In the genomic region with DNA sequence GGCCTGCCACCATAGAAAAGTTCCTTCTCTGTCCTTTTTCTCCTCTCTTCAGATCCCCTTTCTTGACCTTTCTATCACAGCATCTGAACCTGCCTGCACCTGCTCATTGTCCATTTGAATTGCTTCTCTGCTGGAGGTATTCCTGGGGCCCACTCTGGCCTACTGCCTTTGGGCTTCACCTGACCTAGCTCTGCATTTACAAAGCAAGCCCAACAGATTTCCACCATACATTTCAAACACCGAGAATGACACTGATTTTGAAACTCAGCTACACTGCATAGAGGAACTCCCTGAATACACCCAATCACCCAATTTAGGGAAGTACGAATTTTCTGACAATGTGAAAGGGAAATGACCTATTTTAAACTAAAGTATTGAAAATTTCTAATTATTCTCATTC, we compare ENCODE assay signal across 11 cellular contexts.
DNase-seq lines count a peak whose midpoint lies in the region; ATAC-seq and TF ChIP-seq lines count a peak whose summit lies in the region.
"Had no signal": no experiment of that assay in that cellular context is flagged by ENCODE, and none has a peak within 500 bp of the region (broad histone marks: within the 10 kb centered on the region; RNA-seq: fewer than 3 reads in every experiment).

No MANE protein-coding gene starts in this region.

- H3F3A ChIP-seq in PC-9 (ENCODE audit: insufficient read depth, low read depth): no peaks in the 10 kb centered on the region

- no peaks in the 10 kb centered on the region for H3K9me2 ChIP-seq in PC-9 (ENCODE audit: insufficient read depth)

- BruUV-seq in PC-9 (replicated peaks; lab: Mats Ljungman, UMichigan): no TSS peak

- no peak for TF ChIP-seq CTCF in PC-9 (conservative IDR thresholded peaks at IDR 0.05)
- no peak for TF ChIP-seq CTCF in coronary artery (IDR thresholded peaks at IDR 0.05)

- H3K9me3 ChIP-seq in PC-9 (ENCODE audit: insufficient read depth, low read depth): no peaks in the 10 kb centered on the region; the same call in 1 of the 2 replicates
- H3K9me3 ChIP-seq: SJCRH30 had no signal

- H3K27me3 Mint-ChIP-seq in activated naive CD4-positive, alpha-beta T cell treated with anti-CD3 and anti-CD28 coated beads, Interleukin-2, amount 10 ng/mL, durations not matched to agents 7 days and 5 days: no peaks in the 10 kb centered on the region

- no peaks in the 10 kb centered on the region for H4K20me1 ChIP-seq in PC-9 (ENCODE audit: insufficient read depth)

- DNase-seq in NOMO-1 treated with dmso at 0.1 percent for 144 hours (lab: John Stamatoyannopoulos, UW; ENCODE audit: unreplicated experiment): peak; percentile 43
- DNase-seq in sciatic nerve (ENCODE audit: low spot score): no peak
- no peak for DNase-seq in activated effector memory CD4-positive, alpha-beta T cell treated with anti-CD3 and anti-CD28 coated beads, Interleukin-2, amount 50 U/mL, for 16 hours
- DNase-seq in PC-9: no peak
- DNase-seq in coronary artery (ENCODE audit: low spot score): no peak
- DNase-seq in activated naive CD4-positive, alpha-beta T cell treated with anti-CD3 and anti-CD28 coated beads, Interleukin-2, amount 10 ng/mL, durations not matched to agents 7 days and 5 days: no peak
- DNase-seq: effector CD8-positive, alpha-beta T cell; SJCRH30; small intestine had no signal

- H3K4me3 Mint-ChIP-seq in activated naive CD4-positive, alpha-beta T cell treated with anti-CD3 and anti-CD28 coated beads, Interleukin-2, amount 10 ng/mL, durations not matched to agents 7 days and 5 days: no peak overlapping the region

- no peak overlapping the region for H3K27ac ChIP-seq in PC-9
- H3K27ac ChIP-seq in coronary artery: no peak overlapping the region
- H3K27ac ChIP-seq: SJCRH30 had no signal

- H3K9me3 Mint-ChIP-seq in activated naive CD4-positive, alpha-beta T cell treated with anti-CD3 and anti-CD28 coated beads, Interleukin-2, amount 10 ng/mL, durations not matched to agents 7 days and 5 days: peaks cover 2% of the 10 kb centered on the region

- no peak overlapping the region for H3K4me3 ChIP-seq in PC-9
- H3K4me3 ChIP-seq in coronary artery: no peak overlapping the region
- H3K4me3 ChIP-seq: SJCRH30 had no signal

- no peaks in the 10 kb centered on the region for H3K36me3 ChIP-seq in PC-9 (ENCODE audit: low read depth)
- H3K36me3 ChIP-seq: SJCRH30 had no signal

- H3K36me3 Mint-ChIP-seq in activated naive CD4-positive, alpha-beta T cell treated with anti-CD3 and anti-CD28 coated beads, Interleukin-2, amount 10 ng/mL, durations not matched to agents 7 days and 5 days: no peaks in the 10 kb centered on the region

- POLR2A ChIA-PET in PC-9 (lab: Charles Lee; ENCODE audit: unreplicated experiment): no interaction called here

- H3K4me2 ChIP-seq in PC-9: no peak overlapping the region

- no peaks in the 10 kb centered on the region for H3K27me3 ChIP-seq in PC-9 (ENCODE audit: insufficient read depth, low read depth)
- H3K27me3 ChIP-seq: SJCRH30 had no signal

- CTCF ChIA-PET in PC-9 (lab: Charles Lee): no interaction called here
- CTCF ChIA-PET in activated naive CD4-positive, alpha-beta T cell treated with anti-CD3 and anti-CD28 coated beads, Interleukin-2, amount 10 ng/mL, durations not matched to agents 7 days and 5 days (lab: Charles Lee): no interaction called here

- H3K79me2 ChIP-seq in PC-9 (ENCODE audit: low read depth): no peaks in the 10 kb centered on the region

- ATAC-seq in GM19324 (IDR thresholded peaks at IDR 0.05; ENCODE audit: low FRiP score, unreplicated experiment) (peak; percentile 48), HG02840 (IDR thresholded peaks at IDR 0.05; ENCODE audit: low FRiP score, unreplicated experiment) (peak; percentile 90), sciatic nerve (peak; percentile 35)

- H3K4me1 ChIP-seq in PC-9 (replicated peaks; ENCODE audit: insufficient read depth): no peaks in the 10 kb centered on the region

- H2AFZ ChIP-seq in PC-9: no peak overlapping the region

- no peak overlapping the region for H3K27ac Mint-ChIP-seq in activated naive CD4-positive, alpha-beta T cell treated with anti-CD3 and anti-CD28 coated beads, Interleukin-2, amount 10 ng/mL, durations not matched to agents 7 days and 5 days

- intact Hi-C loops in sciatic nerve (cut with DNase I) (no loop called here), PC-9 (cut with micrococcal nuclease; ENCODE audit: unreplicated experiment) (no loop called here)

- no peaks in the 10 kb centered on the region for H3K4me1 Mint-ChIP-seq in activated naive CD4-positive, alpha-beta T cell treated with anti-CD3 and anti-CD28 coated beads, Interleukin-2, amount 10 ng/mL, durations not matched to agents 7 days and 5 days

Comparison
In these comparisons a context has a peak if more than half of its experiments do, and no peak if none do; other contexts are left out.
1. ATAC-seq: peak in every context shown above with its lines; median percentile 90 in HG02840; 48 in GM19324; 35 in sciatic nerve.